Comparison of ENCODE assay signal across 9 cellular contexts in genomic region chr18:80159713-80160636, GRCh38. TPM values are rescaled to one million over a fixed set of nuclear protein-coding genes. Genes with fewer than 3 reads are reported as not detected.
A peak's percentile ranks its signal among the peaks of the same experiment; 100 is the strongest.
DNase-seq lines count a peak whose midpoint lies in the region; ATAC-seq, FAIRE-seq and TF ChIP-seq lines count a peak whose summit lies in the region.
"Had no signal": no experiment of that assay in that cellular context is flagged by ENCODE, and none has a peak within 500 bp of the region (broad histone marks: within the 10 kb centered on the region; RNA-seq: fewer than 3 reads in every experiment).

No MANE protein-coding gene starts in this region.

- TF ChIP-seq CTCF in astrocyte of the cerebellum (IDR thresholded peaks at IDR 0.05; ENCODE audit: low read depth, low read length, missing control alignments) (peak; percentile 45), lung (IDR thresholded peaks at IDR 0.05; ENCODE audit: control extremely low read depth, extremely low read depth) (no peak)

- ATAC-seq in lung (ENCODE audit: insufficient read depth, low FRiP score): peak; percentile 27
- ATAC-seq: A549 had no signal

- no peak overlapping the region for H3K27ac ChIP-seq in lung (ENCODE audit: low read depth in 1 of 2, low read length in 1 of 2)
- H3K27ac ChIP-seq: A549 had no signal

- no peak overlapping the region for H3K4me3 ChIP-seq in astrocyte of the cerebellum (ENCODE audit: low read depth, low read length)
- H3K4me3 ChIP-seq in lung: no peak overlapping the region
- H3K4me3 ChIP-seq: A549 had no signal

- WGBS in lung, 2 donors: 45 to 52% methylated on average over 96 to 109 of the region's 109 CpGs

- peaks cover 0 to 7% of the 10 kb centered on the region in 2 donors for H3K9me3 ChIP-seq in lung (ENCODE audit: control insufficient read depth in 2 of 2, insufficient read depth in 1 of 2, low read length in 1 of 2)
- H3K9me3 ChIP-seq: A549 had no signal

- no peaks in the 10 kb centered on the region for H3K36me3 ChIP-seq in lung (ENCODE audit: control insufficient read depth in 2 of 2, insufficient read depth in 2 of 2, low read length in 2 of 2)

- DNase-seq in activated T-cell treated with anti-CD3 and anti-CD28 coated beads for 48 hours (ENCODE audit: low read depth) (peak; percentile 62), activated T-cell treated with anti-CD3 and anti-CD28 coated beads for 4 hours (no peak), astrocyte of the cerebellum (ENCODE audit: low read depth) (no peak), lung (ENCODE audit: low spot score) (no peak), urothelium cell line (ENCODE audit: low spot score) (no peak), RCC 7860 (ENCODE audit: low spot score) (no peak), COLO668 (lab: John Stamatoyannopoulos, UW; ENCODE audit: unreplicated experiment) (no peak), NCI-H1417 treated with DMSO at 0.1 percent for 48 hours (lab: John Stamatoyannopoulos, UW) (no peak)

- in situ Hi-C loops in astrocyte of the cerebellum (cut with HindIII; ENCODE audit: low sequenced_read_pairs): loop anchor here (5.0 kb wide), 1 partner anchor 77 kb away; no protein-coding TSS in a partner anchor

- FAIRE-seq in urothelium cell line (lab: Jason Lieb, UNC) (peak; percentile 44), RCC 7860 (lab: Jason Lieb, UNC) (no peak)
- FAIRE-seq: A549 had no signal

- no peaks in the 10 kb centered on the region for H3K27me3 ChIP-seq in lung (ENCODE audit: control insufficient read depth, insufficient read depth)

- no peaks in the 10 kb centered on the region for H3K4me1 ChIP-seq in lung (ENCODE audit: control insufficient read depth in 2 of 2, insufficient read depth in 2 of 2, low read length in 2 of 2)
- H3K4me1 ChIP-seq: A549 had no signal

RNA-seq across cellular contexts. Expression of gene ADNP2, which starts 50.9 kb away (rescaled TPM):
- 10 to 100 TPM; 15.3 to 16.3 TPM for total RNA-seq in lung
- polyA plus RNA-seq in lung: 1 to 10 TPM; 4.9 to 8.8 TPM
